23 cellular contexts compared by ENCODE assay signal in the genomic region with DNA sequence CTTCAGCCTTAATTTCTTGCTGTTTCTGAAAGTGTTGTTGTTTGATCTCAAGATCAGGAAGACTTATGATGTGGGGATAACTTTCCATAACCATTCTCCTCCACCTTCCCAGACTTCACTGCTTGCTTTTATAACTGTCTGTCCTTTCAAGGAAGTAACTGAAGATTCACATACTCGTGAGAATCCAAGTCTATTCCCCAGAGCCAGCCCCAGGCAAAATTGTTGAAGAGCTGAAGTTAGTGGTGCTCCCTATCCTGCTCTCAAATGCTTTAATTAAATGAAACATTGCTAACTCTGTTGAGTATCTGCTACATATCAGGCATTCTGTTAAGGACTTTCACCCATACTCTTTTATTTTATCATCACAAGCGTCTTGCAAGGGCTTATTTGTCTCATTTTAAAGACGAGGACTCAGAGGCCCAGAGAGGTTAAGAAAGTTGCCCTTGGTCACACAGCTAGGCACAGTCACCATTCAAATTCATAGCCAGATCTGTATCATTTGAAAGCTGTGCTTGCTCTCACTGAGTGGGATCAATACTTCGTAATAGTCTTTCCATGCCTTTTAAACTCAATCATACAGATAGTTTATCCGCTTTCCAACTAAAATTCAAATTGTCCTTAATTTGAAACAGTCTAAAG.
DNase-seq lines count a peak whose midpoint lies in the region; ATAC-seq and TF ChIP-seq lines count a peak whose summit lies in the region.
"Had no signal": no experiment of that assay in that cellular context is flagged by ENCODE, and none has a peak within 500 bp of the region (broad histone marks: within the 10 kb centered on the region; RNA-seq: fewer than 3 reads in every experiment).

No MANE protein-coding gene starts in this region.

- peak overlapping the region; percentile 12 for H3K4ac ChIP-seq in mesendoderm (ENCODE audit: low read depth, low read length)

- no peak overlapping the region for H3K4me2 ChIP-seq in mesendoderm (ENCODE audit: low read length)

- H2AK5ac ChIP-seq in mesendoderm (ENCODE audit: low read length): no peak overlapping the region

- ATAC-seq in esophagus mucosa (no peak), left lobe of liver (no peak)
- ATAC-seq: Panc1 had no signal

- no peak overlapping the region for H4K8ac ChIP-seq in mesendoderm (ENCODE audit: low read depth, low read length)

- H3K4me1 ChIP-seq in right atrium auricular region (peaks cover 0 to 14% of the 10 kb centered on the region in 2 donors), mesendoderm (ENCODE audit: control insufficient read depth, low read depth, low read length) (peaks cover 4% of the 10 kb centered on the region)
- H3K4me1 ChIP-seq: colonic mucosa, prostate gland had no signal

- in situ Hi-C loops in SK-MEL-5 (cut with HindIII; ENCODE audit: low pct_unique_long_range_greater_than_20kb, low sequenced_read_pairs): no loop called here

- no peak overlapping the region for H3K56ac ChIP-seq in mesendoderm (ENCODE audit: low read length)

- no peaks in the 10 kb centered on the region for H3K79me1 ChIP-seq in mesendoderm (ENCODE audit: low read length)

- TF ChIP-seq CTCF in right atrium auricular region (IDR thresholded peaks at IDR 0.05) (no peak), GM20000 (IDR thresholded peaks at IDR 0.05; ENCODE audit: extremely low read depth, missing control alignments) (no peak)

- H3K9me3 ChIP-seq in right atrium auricular region: no peaks in the 10 kb centered on the region
- H3K9me3 ChIP-seq: colonic mucosa, esophagus squamous epithelium, prostate gland, SJCRH30, stomach, transverse colon had no signal

- H2BK120ac ChIP-seq in mesendoderm (ENCODE audit: low read depth, low read length): peak overlapping the region; percentile 82

- H3K23ac ChIP-seq in mesendoderm (ENCODE audit: low read length): no peak overlapping the region

- H3K36me3 ChIP-seq in right atrium auricular region (no peaks in the 10 kb centered on the region), mesendoderm (ENCODE audit: control insufficient read depth, insufficient read depth, low read length) (no peaks in the 10 kb centered on the region)
- H3K36me3 ChIP-seq: colonic mucosa, esophagus squamous epithelium, prostate gland, SJCRH30, stomach, transverse colon had no signal

- peak overlapping the region; percentile 94 for H3K18ac ChIP-seq in mesendoderm (ENCODE audit: low read length)

- H2BK5ac ChIP-seq in mesendoderm (ENCODE audit: low read length): no peak overlapping the region

- WGBS in mesendoderm (ENCODE audit: extremely low coverage, insufficient coverage, low lambda C conversion rate): no CpG with 5 or more reads among the region's 5 CpGs

- no peaks in the 10 kb centered on the region for H3K27me3 ChIP-seq in right atrium auricular region
- no peaks in the 10 kb centered on the region for H3K27me3 ChIP-seq in mesendoderm (ENCODE audit: insufficient read depth, low read length, poor library complexity)
- H3K27me3 ChIP-seq: colonic mucosa, SJCRH30 had no signal

- DNase-seq in right atrium auricular region (ENCODE audit: low spot score) (no peak), cardiac septum (ENCODE audit: low spot score) (no peak), SK-MEL-5 (ENCODE audit: low read depth, low spot score) (peak; percentile 28), mesendoderm (peak; percentile 74), Ammon's horn (ENCODE audit: low spot score) (no peak), left lobe of liver (ENCODE audit: low spot score) (no peak), GM20000 (ENCODE audit: low spot score) (no peak)
- DNase-seq: ACHN; activated CD4-positive, alpha-beta T cell treated with anti-CD3 and anti-CD28 coated beads for 48 hours; activated naive CD4-positive, alpha-beta T cell treated with anti-CD3 and anti-CD28 coated beads for 36 hours; activated T-cell treated with anti-CD3 and anti-CD28 coated beads, Interleukin-2, amount 50 U/mL, for 48 hours; colonic mucosa; endodermal cell; esophagus squamous epithelium; NCI-H2081 treated with DMSO at 0.1 percent for 48 hours; SJCRH30; stimulated activated CD8-positive, alpha-beta memory T cell treated with anti-CD3 and anti-CD28 coated beads, Interleukin-4, amount 100 ng/mL, for 48 hours; stomach; T-helper 17 cell; transverse colon had no signal

- H3K79me2 ChIP-seq in mesendoderm (ENCODE audit: control insufficient read depth, insufficient read depth, low read length): no peaks in the 10 kb centered on the region

- H3K27ac ChIP-seq in right atrium auricular region (peak overlapping the region; percentile 78 to 86), mesendoderm (ENCODE audit: low read depth, low read length) (no peak overlapping the region)
- H3K27ac ChIP-seq: colonic mucosa, prostate gland, SJCRH30, transverse colon had no signal

- no peak overlapping the region for H4K5ac ChIP-seq in mesendoderm (ENCODE audit: low read length)

- H3K4me3 ChIP-seq in right atrium auricular region: no peak overlapping the region
- H3K4me3 ChIP-seq in mesendoderm (ENCODE audit: low read length): no peak overlapping the region
- H3K4me3 ChIP-seq: colonic mucosa, prostate gland, SJCRH30, stomach, transverse colon had no signal

- peak overlapping the region; percentile 92 for H2BK15ac ChIP-seq in mesendoderm (replicated peaks; ENCODE audit: low read depth)

- H3K9ac ChIP-seq in mesendoderm (ENCODE audit: low read length): no peak overlapping the region

- intact Hi-C loops in cardiac septum (cut with DNase I): loop anchor here (1.0 to 10.0 kb wide), 3 partner anchors 42 to 453 kb away; no protein-coding TSS in a partner anchor

Comparison
In these comparisons a context has a peak if more than half of its experiments do, and no peak if none do; other contexts are left out.
1. DNase-seq: peak in SK-MEL-5 (single experiment) and mesendoderm (single experiment); none in right atrium auricular region (single experiment), cardiac septum (single experiment), Ammon's horn (single experiment), left lobe of liver (single experiment) and GM20000 (single experiment).